ENCODE assay signal across 4 cellular contexts in genomic region chr7:29674626-29675025, GRCh38.
DNase-seq lines count a peak whose midpoint lies in the region; ATAC-seq, FAIRE-seq and TF ChIP-seq lines count a peak whose summit lies in the region.
"Not testable (repeated sequence)": the region's sequence is repeated elsewhere in the genome, so short reads cannot be mapped to it uniquely, and the experiment has no call there.

No MANE protein-coding gene starts in this region.

- TF ChIP-seq RAD21 in K562 (CRISPR knock-in tag; conservative IDR thresholded peaks at IDR 0.05 in 1 of 2, IDR thresholded peaks at IDR 0.05 in 1 of 2) = not testable (repeated sequence)

- H3K9me3 Mint-ChIP-seq in mesothelial cell of epicardium = peaks cover 12% of the 10 kb centered on the region

- not testable (repeated sequence) for H4K20me1 ChIP-seq in MM.1S (ENCODE audit: insufficient read depth, low read length); K562 (replicated peaks; ENCODE audit: control insufficient read depth, insufficient read depth, low read length)

- not testable (repeated sequence) for H3K9me3 ChIP-seq in MM.1S (replicated peaks; ENCODE audit: insufficient read depth, low read length); Panc1 (ENCODE audit: control insufficient read depth, insufficient read depth, low read depth, low read length); K562 (replicated peaks; ENCODE audit: control insufficient read depth, insufficient read depth, low read depth, low read length)

- not testable (repeated sequence) for H3K9me2 ChIP-seq in MM.1S (replicated peaks; ENCODE audit: insufficient read depth, low read length)

- H3K4me3 ChIP-seq in MM.1S (ENCODE audit: low read length); Panc1 (ENCODE audit: low read depth in 2 of 2, low read length in 2 of 2); K562: not testable (repeated sequence)

- in situ Hi-C loops in Panc1 (cut with HindIII; ENCODE audit: low pct_unique_long_range_greater_than_20kb, low sequenced_read_pairs); K562 (cut with MboI): not testable (repeated sequence)

- CTCF ChIA-PET in Panc1 (lab: Charles Lee); K562 (lab: Yijun Ruan, JAX; ENCODE audit: low intra/inter-chr PET ratio): not testable (repeated sequence)

- H3K4me2 ChIP-seq in MM.1S (ENCODE audit: low read depth, low read length) = peak overlapping the region; percentile 47; the same call in 1 of the 2 replicates
- not testable (repeated sequence) for H3K4me2 ChIP-seq in K562 (ENCODE audit: insufficient read depth, low read length)

- intact Hi-C loops in Panc1 (cut with micrococcal nuclease; ENCODE audit: unreplicated experiment); K562 (cut with micrococcal nuclease): not testable (repeated sequence)

- H3K27me3 Mint-ChIP-seq in mesothelial cell of epicardium (ENCODE audit: low read depth) = not testable (repeated sequence)

- not testable (repeated sequence) for H3K9ac ChIP-seq in MM.1S (ENCODE audit: low read length); K562 (ENCODE audit: insufficient read depth in 1 of 2, low read depth in 2 of 2, low read length in 2 of 2)

- H3F3A ChIP-seq in MM.1S (ENCODE audit: insufficient read depth, low read length) = not testable (repeated sequence)

- not testable (repeated sequence) for FAIRE-seq in K562 (lab: Jason Lieb, UNC)

- DNase-seq in MM.1S = peak; percentile 89
- not testable (repeated sequence) for DNase-seq in Panc1 (ENCODE audit: low read depth, low spot score); K562 (ENCODE audit: extremely low read depth in 1 of 4, low spot score in 3 of 4); mesothelial cell of epicardium (ENCODE audit: low spot score in 2 of 2, unreplicated experiment in 2 of 2)

- H3K27ac Mint-ChIP-seq in mesothelial cell of epicardium = peak overlapping the region; percentile 89

- ATAC-seq in Panc1 (peak; percentile 37), K562 (peak; percentile 16)

- H3K4me3 Mint-ChIP-seq in mesothelial cell of epicardium = not testable (repeated sequence)

- WGBS in K562 (ENCODE audit: insufficient coverage, low coverage, missing lambda C conversion rate) = 46% methylated on average over 2 of the region's 6 CpGs

- not testable (repeated sequence) for H3K27me3 ChIP-seq in MM.1S (replicated peaks; ENCODE audit: insufficient read depth, low read length); Panc1 (ENCODE audit: control insufficient read depth, insufficient read depth, low read length); K562 (ENCODE audit: control insufficient read depth in 2 of 2, insufficient read depth in 2 of 2, low read length in 2 of 2)

- not testable (repeated sequence) for H3K4me1 ChIP-seq in MM.1S (ENCODE audit: low read length); Panc1 (ENCODE audit: control insufficient read depth, insufficient read depth, low read length); K562 (replicated peaks in 1 of 2; ENCODE audit: control insufficient read depth in 2 of 2, insufficient read depth in 2 of 2, low read length in 2 of 2)

- H3K79me2 ChIP-seq in MM.1S (ENCODE audit: low read length) (peaks cover 66% of the 10 kb centered on the region), K562 (ENCODE audit: control insufficient read depth, insufficient read depth, low read length) (peaks cover 75% of the 10 kb centered on the region)

- not testable (repeated sequence) for BruUV-seq in Panc1 (replicated peaks; lab: Mats Ljungman, UMichigan); K562 (replicated peaks; lab: Mats Ljungman, UMichigan)

- peaks cover 22% of the 10 kb centered on the region for H3K4me1 Mint-ChIP-seq in mesothelial cell of epicardium

- not testable (repeated sequence) for H2AFZ ChIP-seq in MM.1S (ENCODE audit: low read length); K562 (ENCODE audit: low read depth, low read length)

- H3K36me3 ChIP-seq in MM.1S (replicated peaks; ENCODE audit: insufficient read depth, low read length); Panc1 (ENCODE audit: control insufficient read depth, insufficient read depth, low read length); K562 (ENCODE audit: control insufficient read depth, insufficient read depth, low read length): not testable (repeated sequence)

- H3K36me3 Mint-ChIP-seq in mesothelial cell of epicardium = peaks cover 11% of the 10 kb centered on the region

- TF ChIP-seq POLR2A in K562 (conservative IDR thresholded peaks at IDR 0.05) = not testable (repeated sequence)

- POLR2A ChIA-PET in Panc1 (lab: Charles Lee); K562 (lab: Yijun Ruan, JAX): not testable (repeated sequence)

- H3K9me1 ChIP-seq in K562 (ENCODE audit: control insufficient read depth, insufficient read depth, low read length) = not testable (repeated sequence)

- peak overlapping the region; percentile 89; the same call in 1 of the 2 replicates for H3K27ac ChIP-seq in MM.1S (ENCODE audit: low read length)
- not testable (repeated sequence) for H3K27ac ChIP-seq in Panc1 (ENCODE audit: low read length); K562 (ENCODE audit: extremely low read depth, low read depth, low read length)

- TF ChIP-seq CTCF in MM.1S (IDR thresholded peaks at IDR 0.05; ENCODE audit: low read length); Panc1 (IDR thresholded peaks at IDR 0.05); K562 (IDR thresholded peaks at IDR 0.05 in 2 of 3, conservative IDR thresholded peaks at IDR 0.05 in 1 of 3; ENCODE audit: insufficient read depth in 2 of 3, low read depth in 1 of 3, low read length in 3 of 3); mesothelial cell of epicardium (IDR thresholded peaks at IDR 0.05; ENCODE audit: unreplicated experiment): not testable (repeated sequence)

- TF ChIP-seq EP300 in K562 (IDR thresholded peaks at IDR 0.05; ENCODE audit: low read length) = not testable (repeated sequence)
